1 cellular context compared by ENCODE assay signal in genomic region chr1:21397813-21398188, GRCh38.
TF ChIP-seq lines count a peak whose summit lies in the region.

No MANE protein-coding gene starts in this region.

TF ChIP-seq in IMR-90, 13 proteins besides CTCF, POLR2A, EP300 and RAD21 (continued from another document):
- TF ChIP-seq, protein P1, sequence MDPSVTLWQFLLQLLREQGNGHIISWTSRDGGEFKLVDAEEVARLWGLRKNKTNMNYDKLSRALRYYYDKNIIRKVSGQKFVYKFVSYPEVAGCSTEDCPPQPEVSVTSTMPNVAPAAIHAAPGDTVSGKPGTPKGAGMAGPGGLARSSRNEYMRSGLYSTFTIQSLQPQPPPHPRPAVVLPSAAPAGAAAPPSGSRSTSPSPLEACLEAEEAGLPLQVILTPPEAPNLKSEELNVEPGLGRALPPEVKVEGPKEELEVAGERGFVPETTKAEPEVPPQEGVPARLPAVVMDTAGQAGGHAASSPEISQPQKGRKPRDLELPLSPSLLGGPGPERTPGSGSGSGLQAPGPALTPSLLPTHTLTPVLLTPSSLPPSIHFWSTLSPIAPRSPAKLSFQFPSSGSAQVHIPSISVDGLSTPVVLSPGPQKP (IDR thresholded peaks at IDR 0.05; ENCODE audit: borderline replicate concordance, low read depth, low read length) = no peak
- TF ChIP-seq FOS (IDR thresholded peaks at IDR 0.05; ENCODE audit: low read depth, low read length) = no peak
- TF ChIP-seq RCOR1 (IDR thresholded peaks at IDR 0.05; ENCODE audit: insufficient replicate concordance, low read length) = no peak
- no peak for TF ChIP-seq RFX5 (IDR thresholded peaks at IDR 0.05; ENCODE audit: low read depth, low read length)
- no peak for TF ChIP-seq BHLHE40 (IDR thresholded peaks at IDR 0.05; ENCODE audit: low read depth, low read length)
- TF ChIP-seq CHD1 (IDR thresholded peaks at IDR 0.05; ENCODE audit: low read depth, low read length) = no peak
